Comparison of ENCODE assay signal across 1 cellular context in the genomic region with DNA sequence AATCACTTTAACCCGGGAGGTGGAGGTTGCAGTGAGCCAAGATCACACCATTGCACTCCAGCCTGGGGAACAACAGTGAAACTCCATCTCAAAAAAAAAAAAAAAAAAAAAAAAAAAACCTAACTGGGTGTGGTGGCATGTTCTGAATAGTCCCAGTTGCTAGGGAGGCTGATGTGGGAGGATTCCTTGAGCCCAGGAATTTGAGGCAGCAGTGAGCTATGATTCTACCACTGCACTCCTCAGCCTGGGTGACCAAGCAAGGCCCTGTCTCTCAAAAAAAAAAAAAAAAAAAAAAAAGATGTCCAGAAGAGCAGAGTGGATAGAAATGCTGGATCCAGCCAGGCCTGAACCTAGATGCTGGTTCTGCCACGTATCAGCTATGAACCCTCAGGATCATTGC. TPM values are rescaled to one million over a fixed set of nuclear protein-coding genes. Genes with fewer than 3 reads are reported as not detected.
"Had no signal": no experiment of that assay in that cellular context is flagged by ENCODE, and none has a peak within 500 bp of the region (broad histone marks: within the 10 kb centered on the region; RNA-seq: fewer than 3 reads in every experiment).

No MANE protein-coding gene starts in this region.

RNA-seq across cellular contexts. Expression of gene MACROH2A2, which starts 28.1 kb away (rescaled TPM):
- total RNA-seq: activated B cell treated with CpG ODN at 0.5 μM for 24 hours had no signal
